28 cellular contexts compared by ENCODE assay signal in the genomic region with DNA sequence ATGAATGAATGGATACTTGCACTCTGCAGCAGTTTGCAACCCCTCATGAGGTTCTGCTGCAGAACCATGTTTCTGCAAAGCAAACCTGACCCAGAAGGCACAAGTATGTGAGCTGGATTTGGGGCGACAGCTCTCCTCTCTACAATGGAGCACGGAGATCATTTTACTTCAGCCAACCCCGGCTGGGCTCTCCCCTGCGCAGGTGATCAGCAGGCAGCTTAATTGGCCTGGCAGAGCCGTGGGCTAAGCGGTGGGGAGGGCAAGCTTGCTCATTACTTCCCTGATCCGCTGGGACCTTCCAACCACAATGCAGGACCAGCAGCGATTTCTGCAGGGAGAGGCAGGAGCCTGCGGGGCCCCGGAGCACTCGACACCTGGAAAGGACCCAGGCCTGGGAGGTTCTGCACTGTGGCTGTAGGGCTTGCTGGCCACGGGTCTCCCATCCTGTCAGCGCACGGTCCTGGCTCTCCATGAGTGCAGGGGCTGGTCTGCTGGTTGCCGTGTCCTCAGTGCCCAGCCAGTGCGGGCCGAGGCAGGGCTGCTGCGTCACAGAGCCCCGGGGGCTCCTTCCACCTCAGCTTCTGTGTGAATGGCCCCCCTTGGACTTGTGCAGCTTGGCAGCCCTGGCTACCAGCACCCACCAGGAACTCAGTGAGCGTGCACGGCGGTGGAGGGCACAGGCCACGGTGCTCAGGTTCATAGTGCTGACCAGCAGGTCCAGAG.
"Had no signal": no experiment of that assay in that cellular context is flagged by ENCODE, and none has a peak within 500 bp of the region (broad histone marks: within the 10 kb centered on the region; RNA-seq: fewer than 3 reads in every experiment).

No MANE protein-coding gene starts in this region.

- H3K27ac ChIP-seq: coronary artery, dorsolateral prefrontal cortex, gastrocnemius medialis, ovary, right lobe of liver, testis, transverse colon had no signal

- H3K27ac Mint-ChIP-seq: activated CD8-positive, alpha-beta memory T cell treated with anti-CD3 and anti-CD28 coated beads, Interleukin-2, amount 10 ng/mL, durations not matched to agents 7 days and 5 days; activated CD8-positive, alpha-beta T cell treated with anti-CD3 and anti-CD28 coated beads, Interleukin-2, amount 10 ng/mL, durations not matched to agents 7 days and 5 days; activated naive CD8-positive, alpha-beta T cell; activated T-cell treated with anti-CD3 and anti-CD28 coated beads, Interleukin-2, amount 50 U/mL, for 72 hours; effector memory CD8-positive, alpha-beta T cell; mesothelial cell of epicardium; naive B cell; nephron progenitor cell; progenitor cell of endocrine pancreas had no signal

- H3K4me1 ChIP-seq: gastrocnemius medialis, right lobe of liver, testis, transverse colon had no signal

- DNase-seq: activated CD4-positive, alpha-beta T cell treated with anti-CD3 and anti-CD28 coated beads for 1 hour; activated CD4-positive, alpha-beta T cell treated with anti-CD3 and anti-CD28 coated beads, Interleukin-2, amount 50 U/mL, for 1 hour; activated CD8-positive, alpha-beta memory T cell treated with anti-CD3 and anti-CD28 coated beads, Interleukin-2, amount 10 ng/mL, durations not matched to agents 7 days and 5 days; activated CD8-positive, alpha-beta T cell treated with anti-CD3 and anti-CD28 coated beads, Interleukin-2, amount 10 ng/mL, durations not matched to agents 7 days and 5 days; activated naive CD4-positive, alpha-beta T cell; activated T-cell treated with anti-CD3 and anti-CD28 coated beads, Interleukin-2, amount 50 U/mL, for 72 hours; anterior cingulate cortex; cerebellar nuclear complex; effector memory CD8-positive, alpha-beta T cell; erythroblast; gastrocnemius medialis; head of caudate nucleus; hippocampal formation; naive B cell; nephron progenitor cell; ovary; right lobe of liver; stimulated activated CD4-positive, alpha-beta T cell treated with anti-CD3 and anti-CD28 coated beads, Interleukin-2, amount 100 ng/mL, for 48 hours; stimulated activated naive CD8-positive, alpha-beta T cell treated with anti-CD3 and anti-CD28 coated beads, Interleukin-15, Interleukin-2, amounts not matched to agents 100 U/mL and 50 U/mL, for 24 hours; T1000; testis; transverse colon had no signal

- H3K36me3 ChIP-seq: gastrocnemius medialis, ovary, right lobe of liver, transverse colon had no signal

- H3K27me3 ChIP-seq: ovary, right lobe of liver, testis had no signal

- H3K9me3 Mint-ChIP-seq: activated T-cell treated with anti-CD3 and anti-CD28 coated beads, Interleukin-2, amount 50 U/mL, for 72 hours; effector memory CD8-positive, alpha-beta T cell had no signal

- ATAC-seq: activated CD8-positive, alpha-beta memory T cell treated with anti-CD3 and anti-CD28 coated beads, Interleukin-2, amount 10 ng/mL, durations not matched to agents 7 days and 5 days; activated CD8-positive, alpha-beta T cell treated with anti-CD3 and anti-CD28 coated beads, Interleukin-2, amount 10 ng/mL, durations not matched to agents 7 days and 5 days; activated T-cell treated with anti-CD3 and anti-CD28 coated beads, Interleukin-2, amount 50 U/mL, for 72 hours; effector memory CD8-positive, alpha-beta T cell; gastrocnemius medialis; right lobe of liver; stimulated activated naive CD8-positive, alpha-beta T cell treated with anti-CD3 and anti-CD28 coated beads, Interleukin-15, Interleukin-2, amounts not matched to agents 100 U/mL and 50 U/mL, for 24 hours had no signal

- FAIRE-seq: keratinocyte had no signal

- H3K4me3 ChIP-seq: coronary artery, dorsolateral prefrontal cortex, gastrocnemius medialis, ovary, right lobe of liver, testis, transverse colon had no signal

- H3K9me3 ChIP-seq: gastrocnemius medialis, ovary, right lobe of liver, testis, transverse colon had no signal

- H3K4me1 Mint-ChIP-seq: activated CD8-positive, alpha-beta memory T cell treated with anti-CD3 and anti-CD28 coated beads, Interleukin-2, amount 10 ng/mL, durations not matched to agents 7 days and 5 days; mesothelial cell of epicardium; naive B cell; nephron progenitor cell had no signal

- H3K4me3 Mint-ChIP-seq: activated CD8-positive, alpha-beta memory T cell treated with anti-CD3 and anti-CD28 coated beads, Interleukin-2, amount 10 ng/mL, durations not matched to agents 7 days and 5 days; activated CD8-positive, alpha-beta T cell treated with anti-CD3 and anti-CD28 coated beads, Interleukin-2, amount 10 ng/mL, durations not matched to agents 7 days and 5 days; activated naive CD8-positive, alpha-beta T cell; activated T-cell treated with anti-CD3 and anti-CD28 coated beads, Interleukin-2, amount 50 U/mL, for 72 hours; effector memory CD8-positive, alpha-beta T cell; mesothelial cell of epicardium; nephron progenitor cell had no signal

- H3K36me3 Mint-ChIP-seq: activated CD8-positive, alpha-beta memory T cell treated with anti-CD3 and anti-CD28 coated beads, Interleukin-2, amount 10 ng/mL, durations not matched to agents 7 days and 5 days; activated naive CD8-positive, alpha-beta T cell; mesothelial cell of epicardium; naive B cell had no signal
